In the genomic region with DNA sequence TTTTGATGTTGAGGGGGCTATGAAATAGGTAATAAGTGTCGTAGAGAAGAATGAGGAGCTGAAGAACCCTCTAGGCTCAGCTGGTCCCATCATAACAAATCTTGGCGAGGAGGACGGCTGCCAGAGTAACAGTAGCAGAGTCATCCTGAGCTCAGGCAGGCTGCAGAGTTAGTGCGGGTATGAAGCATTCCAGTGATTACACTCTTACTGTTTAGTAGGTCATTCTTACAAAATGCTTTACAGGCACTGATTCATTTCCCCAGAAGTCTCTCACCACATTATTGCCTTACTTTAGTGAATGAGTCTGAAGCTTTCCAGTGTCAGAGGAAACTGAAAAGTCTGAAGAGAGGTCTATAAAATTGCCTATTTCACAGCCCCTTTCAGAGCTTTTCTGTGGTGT, we compare ENCODE assay signal across 23 cellular contexts. TPM values are rescaled to one million over a fixed set of nuclear protein-coding genes. Genes with fewer than 3 reads are reported as not detected.
A peak's percentile ranks its signal among the peaks of the same experiment; 100 is the strongest.
DNase-seq lines count a peak whose midpoint lies in the region; ATAC-seq lines count a peak whose summit lies in the region.
"Had no signal": no experiment of that assay in that cellular context is flagged by ENCODE, and none has a peak within 500 bp of the region (broad histone marks: within the 10 kb centered on the region; RNA-seq: fewer than 3 reads in every experiment).

No MANE protein-coding gene starts in this region.

- H4K20me1 ChIP-seq in BLaER1 treated with 17β-estradiol and CSF1 and Interleukin-3, amounts not matched to agents 10 nM and 100 nM = no peaks in the 10 kb centered on the region

- H3K4me1 ChIP-seq in BLaER1 treated with 17β-estradiol and CSF1 and Interleukin-3, amounts not matched to agents 10 nM and 100 nM = peaks cover 0 to 27% (median 20%) of the 10 kb centered on the region in 10 experiments; a peak in 16 of 20 replicates
- H3K4me1 ChIP-seq in SJCRH30 = no peaks in the 10 kb centered on the region
- H3K4me1 ChIP-seq: esophagus squamous epithelium, heart right ventricle, left ventricle myocardium inferior, tibial artery had no signal

- no peaks in the 10 kb centered on the region for H3K36me3 ChIP-seq in BLaER1 treated with 17β-estradiol and CSF1 and Interleukin-3, amounts not matched to agents 10 nM and 100 nM
- H3K36me3 ChIP-seq in SJCRH30 = no peaks in the 10 kb centered on the region
- H3K36me3 ChIP-seq: esophagus squamous epithelium, heart right ventricle, left ventricle myocardium inferior, tibial artery had no signal

- H3K27me3 ChIP-seq in BLaER1 treated with 17β-estradiol and CSF1 and Interleukin-3, amounts not matched to agents 10 nM and 100 nM = no peaks in the 10 kb centered on the region
- H3K27me3 ChIP-seq in SJCRH30 = no peaks in the 10 kb centered on the region
- H3K27me3 ChIP-seq: tibial artery had no signal

- no peak overlapping the region for H3K27ac ChIP-seq in BLaER1 treated with 17β-estradiol and CSF1 and Interleukin-3, amounts not matched to agents 10 nM and 100 nM
- no peak overlapping the region for H3K27ac ChIP-seq in SJCRH30
- H3K27ac ChIP-seq: esophagus squamous epithelium, heart right ventricle, left ventricle myocardium inferior, tibial artery had no signal

- no peaks in the 10 kb centered on the region for H3K4me1 Mint-ChIP-seq in naive thymus-derived CD8-positive, alpha-beta T cell

- ATAC-seq in naive thymus-derived CD8-positive, alpha-beta T cell = no peak
- no peak for ATAC-seq in GM21390 (IDR thresholded peaks at IDR 0.05; ENCODE audit: unreplicated experiment)
- ATAC-seq: heart right ventricle had no signal

- no peak overlapping the region for H3K4me3 Mint-ChIP-seq in naive thymus-derived CD8-positive, alpha-beta T cell
- H3K4me3 Mint-ChIP-seq: activated naive CD4-positive, alpha-beta T cell treated with anti-CD3 and anti-CD28 coated beads for 36 hours; activated T-cell treated with anti-CD3 and anti-CD28 coated beads, Interleukin-2, amount 50 U/mL, for 24 hours; T-helper 1 cell treated with Interleukin-12 subunit alpha and Interleukin-12 subunit beta and Interleukin-4 antibody, amounts not matched to agents 30 μg/mL and 1 μg/mL, for 36 hours had no signal

- H3K9ac ChIP-seq in BLaER1 treated with 17β-estradiol and CSF1 and Interleukin-3, amounts not matched to agents 10 nM and 100 nM = no peak overlapping the region

- no peak overlapping the region for H3K27ac Mint-ChIP-seq in naive thymus-derived CD8-positive, alpha-beta T cell
- H3K27ac Mint-ChIP-seq: activated naive CD4-positive, alpha-beta T cell treated with anti-CD3 and anti-CD28 coated beads for 36 hours; activated T-cell treated with anti-CD3 and anti-CD28 coated beads, Interleukin-2, amount 50 U/mL, for 24 hours; T-helper 1 cell treated with Interleukin-12 subunit alpha and Interleukin-12 subunit beta and Interleukin-4 antibody, amounts not matched to agents 30 μg/mL and 1 μg/mL, for 36 hours had no signal

- peaks cover 3 to 5% (median 4%) of the 10 kb centered on the region in 3 donors for H3K36me3 Mint-ChIP-seq in naive thymus-derived CD8-positive, alpha-beta T cell

- POLR2A ChIA-PET in naive thymus-derived CD8-positive, alpha-beta T cell (lab: Charles Lee) = no interaction called here

- peaks cover 5 to 37% (median 14%) of the 10 kb centered on the region in 9 donors for H3K9me3 Mint-ChIP-seq in naive thymus-derived CD8-positive, alpha-beta T cell

- peaks cover 11 to 23% (median 16%) of the 10 kb centered on the region in 11 experiments; a peak in 20 of 22 replicates for H3K9me3 ChIP-seq in BLaER1 treated with 17β-estradiol and CSF1 and Interleukin-3, amounts not matched to agents 10 nM and 100 nM (replicated peaks in 1 of 11)
- 0 out of 2 replicates have a peak, but pooled peaks cover 2% of the 10 kb centered on the region for H3K9me3 ChIP-seq in SJCRH30 (replicated peaks)
- H3K9me3 ChIP-seq: esophagus squamous epithelium had no signal

- peak overlapping the region in 9 of 11 experiments; percentile 9 to 53 (median 36); a peak in 11 of 22 replicates for H3K4me2 ChIP-seq in BLaER1 treated with 17β-estradiol and CSF1 and Interleukin-3, amounts not matched to agents 10 nM and 100 nM

- H3K27me3 Mint-ChIP-seq in naive thymus-derived CD8-positive, alpha-beta T cell = peaks cover 3 to 30% (median 13%) of the 10 kb centered on the region in 5 donors

- DNase-seq in HT1080 (ENCODE audit: low read depth) (peak; percentile 72), astrocyte of the hippocampus (ENCODE audit: low read depth, low spot score) (peak; percentile 82), myocyte (ENCODE audit: low read depth) (peak; percentile 0), activated gamma-delta T cell (lab: John Stamatoyannopoulos, UW) (no peak), SJCRH30 (no peak)
- no peak for DNase-seq in naive thymus-derived CD8-positive, alpha-beta T cell
- DNase-seq: activated CD4-positive, CD25-positive, alpha-beta regulatory T cell; activated naive CD4-positive, alpha-beta T cell treated with anti-CD3 and anti-CD28 coated beads for 36 hours; activated T-cell treated with anti-CD3 and anti-CD28 coated beads, Interleukin-2, amount 50 U/mL, for 24 hours; DMS79; effector memory CD4-positive, alpha-beta T cell; esophagus squamous epithelium; heart right ventricle; left ventricle myocardium inferior; midbrain; stimulated activated CD4-positive, alpha-beta T cell treated with anti-CD3 and anti-CD28 coated beads, Interleukin-2, amount 100 ng/mL, for 48 hours; stimulated activated naive CD4-positive, alpha-beta T cell treated with Interleukin-2 at 50 U/mL for 16 hours; tibial artery had no signal

- H3K4me3 ChIP-seq in BLaER1 treated with 17β-estradiol and CSF1 and Interleukin-3, amounts not matched to agents 10 nM and 100 nM = no peak overlapping the region
- no peak overlapping the region for H3K4me3 ChIP-seq in SJCRH30
- H3K4me3 ChIP-seq: esophagus squamous epithelium, heart right ventricle, left ventricle myocardium inferior, tibial artery had no signal

RNA-seq across cellular contexts. Expression of a gene that starts 43.9 kb away (rescaled TPM):
- total RNA-seq in HT1080 (2014; rRNA removed; shearing (Covaris generic)) = 9.4 and 10.9 TPM in 2 replicates
- polyA plus RNA-seq in HT1080 (2015; cell fraction: cytosol; rRNA removed) = 5.4 and 5.8 TPM in 2 replicates
- 8.9 and 10.8 TPM in 2 replicates for polyA plus RNA-seq in HT1080 (2015; cell fraction: nucleus; rRNA removed)
- 1.8 and 2.2 TPM in 2 replicates for total RNA-seq in myocyte
- 1.9 TPM for polyA plus RNA-seq in myocyte (2012)
- total RNA-seq in naive thymus-derived CD8-positive, alpha-beta T cell = not detected
- not detected for polyA plus RNA-seq in naive thymus-derived CD8-positive, alpha-beta T cell
- 6.7 and 6.8 TPM in 2 replicates for total RNA-seq in SJCRH30 (2014; rRNA removed; shearing (Covaris generic))
- total RNA-seq: activated naive CD4-positive, alpha-beta T cell treated with anti-CD3 and anti-CD28 coated beads for 36 hours; esophagus squamous epithelium; left ventricle myocardium inferior; MCF 10A had no signal
- polyA plus RNA-seq: AG04450 had no signal

Comparison
In these comparisons a context has a peak if more than half of its experiments do, and no peak if none do; other contexts are left out.
1. DNase-seq: peak in HT1080 (single experiment), astrocyte of the hippocampus (single experiment) and myocyte (single experiment); none in naive thymus-derived CD8-positive, alpha-beta T cell (0 of 10), activated gamma-delta T cell (single experiment) and SJCRH30 (0 of 2).